Comparison of ENCODE assay signal across 11 cellular contexts in genomic region chr3:101262393-101263240, GRCh38. TPM values are rescaled to one million over a fixed set of nuclear protein-coding genes. Genes with fewer than 3 reads are reported as not detected.
DNase-seq lines count a peak whose midpoint lies in the region; ATAC-seq and TF ChIP-seq lines count a peak whose summit lies in the region.
"Had no signal": no experiment of that assay in that cellular context is flagged by ENCODE, and none has a peak within 500 bp of the region (broad histone marks: within the 10 kb centered on the region; RNA-seq: fewer than 3 reads in every experiment).

No MANE protein-coding gene starts in this region.

- peaks cover 0 to 4% (median 4%) of the 10 kb centered on the region in 3 donors for H3K4me1 ChIP-seq in gastroesophageal sphincter

- no peaks in the 10 kb centered on the region for H3K36me3 ChIP-seq in gastroesophageal sphincter

- no peak overlapping the region for H3K27ac ChIP-seq in gastroesophageal sphincter
- H3K27ac ChIP-seq: skin epidermis had no signal

- H3K27me3 ChIP-seq in gastroesophageal sphincter = no peaks in the 10 kb centered on the region

- TF ChIP-seq EP300 in gastroesophageal sphincter (IDR thresholded peaks at IDR 0.05) = no peak

- no peak for TF ChIP-seq POLR2A in gastroesophageal sphincter (IDR thresholded peaks at IDR 0.05)

- in situ Hi-C loops in GM13977 (cut with MboI; ENCODE audit: low pct_unique_long_range_greater_than_20kb, low sequenced_read_pairs, unreplicated experiment) = no loop called here

- DNase-seq in GM13977 (ENCODE audit: low spot score) = peak; percentile 9
- DNase-seq in SHP77 treated with DMSO at 0.1 percent for 48 hours (lab: John Stamatoyannopoulos, UW) = peak; percentile 49
- no peak for DNase-seq in activated CD4-positive, alpha-beta T cell treated with anti-CD3 and anti-CD28 coated beads for 48 hours
- no peak for DNase-seq in activated CD4-positive, CD25-positive, alpha-beta regulatory T cell treated with anti-CD3 and anti-CD28 coated beads, Interleukin-2, amount 50 U/mL, for 72 hours
- DNase-seq in HUDEP-2 (lab: John Stamatoyannopoulos, UW; ENCODE audit: unreplicated experiment in 76 of 76) = no peak
- DNase-seq: activated T-cell treated with anti-CD3 and anti-CD28 coated beads, Interleukin-2, amount 50 U/mL, for 72 hours had no signal

- H3K4me3 ChIP-seq in gastroesophageal sphincter = no peak overlapping the region
- H3K4me3 ChIP-seq: skin epidermis had no signal

- TF ChIP-seq CTCF in GM13977 (IDR thresholded peaks at IDR 0.05; ENCODE audit: extremely low read depth, insufficient read depth, missing control alignments) = no peak
- TF ChIP-seq CTCF in gastroesophageal sphincter (IDR thresholded peaks at IDR 0.05) = no peak

- no peaks in the 10 kb centered on the region for H3K9me3 ChIP-seq in gastroesophageal sphincter

- peak; percentile 51 for ATAC-seq in GM19468 (IDR thresholded peaks at IDR 0.05; ENCODE audit: extremely low read depth, unreplicated experiment)
- peak; percentile 77 for ATAC-seq in HG02973 (IDR thresholded peaks at IDR 0.05; ENCODE audit: unreplicated experiment)
- no peak for ATAC-seq in gastroesophageal sphincter
- ATAC-seq: activated T-cell treated with anti-CD3 and anti-CD28 coated beads, Interleukin-2, amount 50 U/mL, for 72 hours had no signal

RNA-seq across cellular contexts. Expression of gene IMPG2, which starts 57.8 kb away (rescaled TPM):
- total RNA-seq in gastroesophageal sphincter = under 1 TPM; 0.62 to 0.96 (median 0.81) TPM
- total RNA-seq: Daoy had no signal

Comparison
In these comparisons a context has a peak if more than half of its experiments do, and no peak if none do; other contexts are left out.
1. DNase-seq: peak in GM13977 (single experiment) and SHP77 treated with DMSO at 0.1 percent for 48 hours (single experiment); none in activated CD4-positive, alpha-beta T cell treated with anti-CD3 and anti-CD28 coated beads for 48 hours (single experiment), activated CD4-positive, CD25-positive, alpha-beta regulatory T cell treated with anti-CD3 and anti-CD28 coated beads, Interleukin-2, amount 50 U/mL, for 72 hours (single experiment) and HUDEP-2 (0 of 76).